8 cellular contexts compared by ENCODE assay signal in genomic region chr4:121696641-121697461, GRCh38. TPM values are rescaled to one million over a fixed set of nuclear protein-coding genes. Genes with fewer than 3 reads are reported as not detected.
DNase-seq lines count a peak whose midpoint lies in the region; ATAC-seq and TF ChIP-seq lines count a peak whose summit lies in the region.

ANXA5 (minus strand) TSS chr4:121696980; CDS start chr4:121696589, 391 bp downstream.

- intact Hi-C loops in left lung (cut with DNase I): no loop called here

- peaks cover 21 to 54% of the 10 kb centered on the region in 2 donors for H3K4me1 ChIP-seq in left lung

- H3K9me3 ChIP-seq in left lung: no peaks in the 10 kb centered on the region

- ATAC-seq in HG03060 (IDR thresholded peaks at IDR 0.05; ENCODE audit: low read depth, unreplicated experiment) (peak; percentile 48), left lung (peak; percentile 97)

- peak within 1 kb of the TSS; percentile 95 to 98 for H3K27ac ChIP-seq in left lung

- H3K36me3 ChIP-seq in left lung: peaks cover 0 to 21% of the 10 kb centered on the region in 2 donors

- peak; percentile 52 for DNase-seq in AG04449 (ENCODE audit: low read depth, low spot score)
- DNase-seq in NCI-H460 (ENCODE audit: extremely low read depth, low read depth): peak; percentile 82
- DNase-seq in activated CD4-positive, alpha-beta T cell treated with anti-CD3 and anti-CD28 coated beads for 48 hours: peak; percentile 81
- DNase-seq in dedifferentiated amniotic fluid mesenchymal stem cell (ENCODE audit: extremely low spot score): peak; percentile 91
- DNase-seq in left lung: peak; percentile 91 to 98
- DNase-seq in stimulated activated CD4-positive, alpha-beta T cell treated with anti-CD3 and anti-CD28 coated beads, Interleukin-2, amount 100 ng/mL, for 4 hours (ENCODE audit: low read depth): peak; percentile 31

- TF ChIP-seq CTCF in AG04449 (IDR thresholded peaks at IDR 0.05; ENCODE audit: insufficient read depth, low read length, missing control alignments) (peak; percentile 69), left lung (IDR thresholded peaks at IDR 0.05) (no peak)

- POLR2A ChIA-PET in AG04449 (lab: Yijun Ruan, JAX): interaction anchor here (0.6 to 2.5 kb wide), 14 partner anchors 11 to 1297 kb away, joined by 3 to 34 read pairs (median 4); no protein-coding TSS in a partner anchor

- peak; percentile 94 for TF ChIP-seq POLR2A in GM18526 (IDR thresholded peaks at IDR 0.05; ENCODE audit: extremely low read depth, insufficient read length)

- CTCF ChIA-PET in AG04449 (lab: Yijun Ruan, JAX): interaction anchor here (0.9 to 2.3 kb wide), 11 partner anchors 12 to 213 kb away, joined by 3 to 12 read pairs (median 4); no protein-coding TSS in a partner anchor

- H3K4me3 ChIP-seq in AG04449 (ENCODE audit: low read depth, low read length): peak within 1 kb of the TSS; percentile 92
- H3K4me3 ChIP-seq in left lung: peak within 1 kb of the TSS; percentile 87 to 96

- H3K27me3 ChIP-seq in left lung: no peaks in the 10 kb centered on the region

RNA-seq across cellular contexts. Expression of gene ANXA5, which starts in this region (rescaled TPM):
- 332 and 349 TPM in 2 replicates for total RNA-seq in NCI-H460 (2014; rRNA removed; shearing (Covaris generic))
- 165 and 175 TPM in 2 replicates for polyA plus RNA-seq in NCI-H460 (2014; cell fraction: nucleus; rRNA removed)
- total RNA-seq in left lung: 100 to 1,000 TPM; 568 to 685 TPM

Comparison
In these comparisons a context has a peak if more than half of its experiments do, and no peak if none do; other contexts are left out.
1. Peak in every context shown above with its lines: DNase-seq, ATAC-seq, H3K4me3 ChIP-seq and H3K27ac ChIP-seq.
2. DNase-seq: peak in every context shown above with its lines; median percentile 94 in left lung; 91 in dedifferentiated amniotic fluid mesenchymal stem cell; 82 in NCI-H460; 81 in activated CD4-positive, alpha-beta T cell treated with anti-CD3 and anti-CD28 coated beads for 48 hours; 52 in AG04449; 31 in stimulated activated CD4-positive, alpha-beta T cell treated with anti-CD3 and anti-CD28 coated beads, Interleukin-2, amount 100 ng/mL, for 4 hours.